Comparison of ENCODE assay signal across 1 cellular context in the genomic region with DNA sequence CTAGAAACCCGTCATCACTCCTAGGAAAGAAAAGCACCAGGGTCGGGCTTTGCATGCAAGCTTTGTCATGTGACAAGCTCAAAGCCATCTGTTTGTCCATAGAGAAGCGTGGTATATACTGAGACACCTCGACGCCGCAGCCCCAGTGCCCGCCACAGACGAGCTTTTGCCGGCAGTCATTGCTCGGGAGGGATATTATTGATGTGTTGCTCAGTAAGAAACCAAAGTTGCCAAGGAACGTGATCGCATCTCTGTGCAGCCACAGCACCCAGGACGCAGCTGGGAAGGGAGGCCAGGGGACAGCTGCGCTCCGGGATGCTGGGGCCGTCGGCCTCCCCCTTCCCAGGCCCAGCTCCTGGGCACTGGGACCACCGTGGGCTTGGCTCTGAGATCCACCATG.
TF ChIP-seq lines count a peak whose summit lies in the region.

No MANE protein-coding gene starts in this region.

TF ChIP-seq in SK-N-SH, 30 proteins besides CTCF, POLR2A, EP300 and RAD21 (continued from another document):
- TF ChIP-seq, protein P1, sequence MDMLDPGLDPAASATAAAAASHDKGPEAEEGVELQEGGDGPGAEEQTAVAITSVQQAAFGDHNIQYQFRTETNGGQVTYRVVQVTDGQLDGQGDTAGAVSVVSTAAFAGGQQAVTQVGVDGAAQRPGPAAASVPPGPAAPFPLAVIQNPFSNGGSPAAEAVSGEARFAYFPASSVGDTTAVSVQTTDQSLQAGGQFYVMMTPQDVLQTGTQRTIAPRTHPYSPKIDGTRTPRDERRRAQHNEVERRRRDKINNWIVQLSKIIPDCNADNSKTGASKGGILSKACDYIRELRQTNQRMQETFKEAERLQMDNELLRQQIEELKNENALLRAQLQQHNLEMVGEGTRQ (IDR thresholded peaks at IDR 0.05; ENCODE audit: borderline replicate concordance, low read depth, low read length) = no peak
- TF ChIP-seq RFX5 (IDR thresholded peaks at IDR 0.05; ENCODE audit: low read length) = no peak
